In the genomic region with DNA sequence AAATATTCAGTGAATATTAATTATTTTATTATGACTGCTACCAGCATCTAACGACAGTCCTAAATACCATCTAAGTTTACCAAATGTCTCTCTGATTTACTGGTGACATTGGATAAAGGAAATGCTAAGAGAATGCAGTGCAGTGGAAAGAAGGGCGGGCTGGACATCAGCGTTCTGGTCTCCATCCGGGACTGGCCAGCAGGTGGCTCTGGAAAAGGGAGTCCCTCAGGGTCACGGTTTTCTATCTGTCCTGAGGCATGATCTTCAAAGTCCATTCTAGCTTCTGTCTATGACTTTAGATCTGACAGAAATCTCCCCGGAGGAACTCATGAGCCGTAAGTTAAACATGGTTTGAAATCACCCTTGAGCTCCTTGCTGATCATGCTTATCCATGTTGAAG, we compare ENCODE assay signal across 9 cellular contexts. TPM values are rescaled to one million over a fixed set of nuclear protein-coding genes. Genes with fewer than 3 reads are reported as not detected.
A peak's percentile ranks its signal among the peaks of the same experiment; 100 is the strongest.
DNase-seq lines count a peak whose midpoint lies in the region; ATAC-seq and FAIRE-seq lines count a peak whose summit lies in the region.
"Had no signal": no experiment of that assay in that cellular context is flagged by ENCODE, and none has a peak within 500 bp of the region (broad histone marks: within the 10 kb centered on the region; RNA-seq: fewer than 3 reads in every experiment).

No MANE protein-coding gene starts in this region.

- H3K9ac ChIP-seq in GM23248, result no peak overlapping the region

- WGBS in GM23248 (ENCODE audit: low coverage in 1 of 2, low lambda C conversion rate in 2 of 2, missing lambda C conversion rate in 2 of 2), 2 experiments, result 54 to 60% methylated on average over 7 of the region's 7 CpGs
- WGBS in right cardiac atrium, result 34% methylated on average over 7 of the region's 7 CpGs
- WGBS in small intestine, 3 donors, result 9 to 30% (median 28%) methylated on average over 7 of the region's 7 CpGs

- no peaks in the 10 kb centered on the region for H3K36me3 ChIP-seq in GM23248 (ENCODE audit: low read depth)
- no peaks in the 10 kb centered on the region for H3K36me3 ChIP-seq in small intestine (ENCODE audit: control insufficient read depth in 2 of 2, insufficient read depth in 2 of 2, low read length in 2 of 2)

- no peaks in the 10 kb centered on the region for H3K36me3 Mint-ChIP-seq in activated T-helper 17 cell treated with anti-CD3 and anti-CD28 coated beads, Interleukin-2, amount 50 U/mL, for 72 hours (ENCODE audit: low read depth)

- peak; percentile 33 for DNase-seq in GM23248
- peak; percentile 50 to 79 (median 74) for DNase-seq in right cardiac atrium
- DNase-seq in small intestine, result peak; percentile 63
- no peak for DNase-seq in activated effector memory CD4-positive, alpha-beta T cell treated with Interleukin-2 at 50 U/mL for 16 hours
- DNase-seq in GM19238 (ENCODE audit: insufficient read length, low spot score), result no peak

- H3K27me3 ChIP-seq in GM23248 (replicated peaks; ENCODE audit: insufficient read depth), result no peaks in the 10 kb centered on the region
- H3K27me3 ChIP-seq in right cardiac atrium (ENCODE audit: control insufficient read depth, insufficient read depth), result no peaks in the 10 kb centered on the region
- no peaks in the 10 kb centered on the region for H3K27me3 ChIP-seq in small intestine (ENCODE audit: control insufficient read depth in 2 of 2, insufficient read depth in 2 of 2, low read length in 2 of 2)

- no peaks in the 10 kb centered on the region for H3K9me3 Mint-ChIP-seq in activated T-helper 17 cell treated with anti-CD3 and anti-CD28 coated beads, Interleukin-2, amount 50 U/mL, for 72 hours
- H3K9me3 Mint-ChIP-seq: stimulated activated naive CD8-positive, alpha-beta T cell treated with anti-CD3 and anti-CD28 coated beads, Interleukin-15, Interleukin-2, amounts not matched to agents 100 ng/mL and 50 ng/mL, for 24 hours had no signal

- intact Hi-C loops in right cardiac atrium (cut with DNase I), result loop anchor here in 2 of 4 donors (2.0 to 5.0 kb wide), 2 partner anchors 110 to 111 kb away; no protein-coding TSS in a partner anchor

- no peak overlapping the region for H3K27ac Mint-ChIP-seq in activated T-helper 17 cell treated with anti-CD3 and anti-CD28 coated beads, Interleukin-2, amount 50 U/mL, for 72 hours
- H3K27ac Mint-ChIP-seq: stimulated activated naive CD8-positive, alpha-beta T cell treated with anti-CD3 and anti-CD28 coated beads, Interleukin-15, Interleukin-2, amounts not matched to agents 100 ng/mL and 50 ng/mL, for 24 hours had no signal

- H3K9me3 ChIP-seq in GM23248 (ENCODE audit: low read depth) (no peaks in the 10 kb centered on the region), right cardiac atrium (ENCODE audit: control insufficient read depth, low read length) (no peaks in the 10 kb centered on the region), small intestine (ENCODE audit: control insufficient read depth, low read depth) (no peaks in the 10 kb centered on the region)

- no peaks in the 10 kb centered on the region for H3K79me2 ChIP-seq in GM23248 (ENCODE audit: insufficient read depth)

- H4K20me1 ChIP-seq in GM23248 (ENCODE audit: insufficient read depth), result no peaks in the 10 kb centered on the region

- H3K4me1 ChIP-seq in GM23248 (ENCODE audit: insufficient read depth), result no peaks in the 10 kb centered on the region; the same call in 1 of the 2 replicates
- peaks cover 4% of the 10 kb centered on the region for H3K4me1 ChIP-seq in right cardiac atrium (ENCODE audit: control insufficient read depth, insufficient read depth, low read length)
- no peaks in the 10 kb centered on the region for H3K4me1 ChIP-seq in small intestine (ENCODE audit: control insufficient read depth in 2 of 2, insufficient read depth in 1 of 2, low read depth in 1 of 2, low read length in 1 of 2)

- no peak overlapping the region for H3K4me2 ChIP-seq in GM23248 (ENCODE audit: unreplicated experiment)

- H2AFZ ChIP-seq in GM23248, result no peak overlapping the region

- FAIRE-seq in small intestine (lab: Jason Lieb, UNC), result no peak

- in situ Hi-C loops in GM23248 (cut with MboI), result no loop called here

- H3K4me3 ChIP-seq in GM23248 (no peak overlapping the region), right cardiac atrium (ENCODE audit: low read length) (no peak overlapping the region), small intestine (ENCODE audit: low read depth in 1 of 2, low read length in 2 of 2) (no peak overlapping the region)

- H3K4me3 Mint-ChIP-seq in activated T-helper 17 cell treated with anti-CD3 and anti-CD28 coated beads, Interleukin-2, amount 50 U/mL, for 72 hours, result peak overlapping the region; percentile 52
- H3K4me3 Mint-ChIP-seq: stimulated activated naive CD8-positive, alpha-beta T cell treated with anti-CD3 and anti-CD28 coated beads, Interleukin-15, Interleukin-2, amounts not matched to agents 100 ng/mL and 50 ng/mL, for 24 hours had no signal

- H3K27ac ChIP-seq in GM23248 (no peak overlapping the region), right cardiac atrium (ENCODE audit: low read length) (no peak overlapping the region), small intestine (ENCODE audit: low read depth in 1 of 2, low read length in 1 of 2) (no peak overlapping the region)

- H3F3A ChIP-seq in GM23248 (ENCODE audit: insufficient read depth), result peaks cover 9% of the 10 kb centered on the region

- no peak for ATAC-seq in activated T-helper 17 cell treated with anti-CD3 and anti-CD28 coated beads, Interleukin-2, amount 50 U/mL, for 72 hours (replicated peaks)
- peak; percentile 62 to 76 for ATAC-seq in right cardiac atrium
- no peak for ATAC-seq in GM18870 (IDR thresholded peaks at IDR 0.05; ENCODE audit: unreplicated experiment)
- no peak for ATAC-seq in HG03045 (IDR thresholded peaks at IDR 0.05; ENCODE audit: unreplicated experiment)

- H3K27me3 Mint-ChIP-seq in activated T-helper 17 cell treated with anti-CD3 and anti-CD28 coated beads, Interleukin-2, amount 50 U/mL, for 72 hours, result no peaks in the 10 kb centered on the region

- H3K4me1 Mint-ChIP-seq in activated T-helper 17 cell treated with anti-CD3 and anti-CD28 coated beads, Interleukin-2, amount 50 U/mL, for 72 hours, result peaks cover 12% of the 10 kb centered on the region

- no peaks in the 10 kb centered on the region for H3K9me2 ChIP-seq in GM23248 (ENCODE audit: insufficient read depth)

RNA-seq across cellular contexts. Expression of gene TRIM2, which starts 3.3 kb away (rescaled TPM):
- 26.4 and 32.4 TPM in 2 replicates for total RNA-seq in GM23248 (2014; rRNA removed; shearing (Covaris generic))
- 10.7 and 12.3 TPM in 2 replicates for polyA plus RNA-seq in GM23248 (2016; fragmentation: Nextera tagmentation; extraction: Ambion mirVana)
- 1 to 10 TPM; 1.0 to 1.6 TPM for total RNA-seq in activated T-helper 17 cell treated with anti-CD3 and anti-CD28 coated beads, Interleukin-2, amount 50 U/mL, for 72 hours
- 10 to 100 TPM; 28.0 to 45.3 (median 31.0) TPM for total RNA-seq in right cardiac atrium
- polyA plus RNA-seq in right cardiac atrium, result 7.6 TPM
- polyA plus RNA-seq in small intestine, result 10 to 100 TPM; 17.8 to 22.7 (median 21.5) TPM

Comparison
In these comparisons a context has a peak if more than half of its experiments do, and no peak if none do; other contexts are left out.
1. DNase-seq: peak in GM23248 (single experiment), right cardiac atrium (3 of 3) and small intestine (single experiment); none in activated effector memory CD4-positive, alpha-beta T cell treated with Interleukin-2 at 50 U/mL for 16 hours (single experiment) and GM19238 (single experiment).
2. ATAC-seq: peak in right cardiac atrium (2 of 2); none in activated T-helper 17 cell treated with anti-CD3 and anti-CD28 coated beads, Interleukin-2, amount 50 U/mL, for 72 hours (single experiment), GM18870 (single experiment) and HG03045 (single experiment).
3. RNA of gene TRIM2, which starts 3.3 kb away (total RNA-seq): 28.0 to 45.3 TPM in right cardiac atrium and 26.4 to 32.4 TPM in GM23248; 1.0 to 1.6 TPM in activated T-helper 17 cell treated with anti-CD3 and anti-CD28 coated beads, Interleukin-2, amount 50 U/mL, for 72 hours; every median in the first group is over 10 times any median in the second.